ENCODE assay signal across 18 cellular contexts in the genomic region with DNA sequence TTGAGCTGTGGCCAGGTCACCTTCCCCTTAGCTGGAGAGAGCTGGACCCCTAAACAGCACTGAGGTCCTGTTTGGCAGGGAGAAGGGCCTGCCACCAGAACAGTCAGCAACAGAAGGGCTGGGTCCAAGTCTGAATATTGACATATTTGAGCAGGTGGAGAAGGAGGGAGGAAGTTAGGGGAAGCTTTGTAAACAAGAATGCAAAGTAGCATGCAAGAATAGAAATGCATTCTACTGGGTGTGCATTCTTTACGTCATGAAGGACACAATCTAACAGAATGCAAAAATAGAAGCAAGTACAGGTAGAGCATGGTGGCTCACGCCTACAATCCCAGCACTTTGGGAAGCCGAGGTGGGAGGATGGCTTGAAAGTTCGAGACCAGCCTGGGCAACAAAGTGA.
DNase-seq lines count a peak whose midpoint lies in the region; ATAC-seq and TF ChIP-seq lines count a peak whose summit lies in the region.
"Had no signal": no experiment of that assay in that cellular context is flagged by ENCODE, and none has a peak within 500 bp of the region (broad histone marks: within the 10 kb centered on the region; RNA-seq: fewer than 3 reads in every experiment).

No MANE protein-coding gene starts in this region.

- ATAC-seq in GM19463 (IDR thresholded peaks at IDR 0.05; ENCODE audit: unreplicated experiment): no peak
- ATAC-seq in GM18511 (IDR thresholded peaks at IDR 0.05; ENCODE audit: unreplicated experiment): no peak
- ATAC-seq: Right ventricle myocardium inferior had no signal

- no peak for TF ChIP-seq CTCF in colonic mucosa (IDR thresholded peaks at IDR 0.05)

- peak overlapping the region; percentile 52 for H3K9ac ChIP-seq in Karpas-422 (ENCODE audit: low read length)
- H3K9ac ChIP-seq in colonic mucosa (ENCODE audit: low read depth in 2 of 2, low read length in 2 of 2): no peak overlapping the region
- H3K9ac ChIP-seq in mucosa of rectum (ENCODE audit: low read depth in 1 of 2, low read length in 2 of 2): no peak overlapping the region
- H3K9ac ChIP-seq: BLaER1 treated with 17β-estradiol and CSF1 and Interleukin-3, amounts not matched to agents 10 nM and 100 nM had no signal

- H3K79me2 ChIP-seq in Karpas-422 (ENCODE audit: low read length): no peaks in the 10 kb centered on the region

- H3K4me1 ChIP-seq in Karpas-422 (ENCODE audit: low read length): peaks cover 75% of the 10 kb centered on the region
- peaks cover 5% of the 10 kb centered on the region for H3K4me1 ChIP-seq in colonic mucosa
- peaks cover 27 to 30% of the 10 kb centered on the region in 2 donors for H3K4me1 ChIP-seq in mucosa of rectum (ENCODE audit: control insufficient read depth in 2 of 2, insufficient read depth in 2 of 2, low read length in 2 of 2)
- H3K4me1 ChIP-seq: HAP-1 had no signal

- H3K36me3 ChIP-seq in Karpas-422 (ENCODE audit: insufficient read depth, low read length) (no peaks in the 10 kb centered on the region), colonic mucosa (no peaks in the 10 kb centered on the region), mucosa of rectum (ENCODE audit: control insufficient read depth in 2 of 2, insufficient read depth in 2 of 2, low read length in 2 of 2) (no peaks in the 10 kb centered on the region)
- H3K36me3 ChIP-seq: BLaER1 treated with 17β-estradiol and CSF1 and Interleukin-3, amounts not matched to agents 10 nM and 100 nM; HAP-1 had no signal

- H3K27me3 ChIP-seq in Karpas-422 (ENCODE audit: low read length) (no peaks in the 10 kb centered on the region), colonic mucosa (no peaks in the 10 kb centered on the region), mucosa of rectum (ENCODE audit: control insufficient read depth in 2 of 2, insufficient read depth in 2 of 2, low read length in 2 of 2) (no peaks in the 10 kb centered on the region)
- H3K27me3 ChIP-seq: BLaER1 treated with 17β-estradiol and CSF1 and Interleukin-3, amounts not matched to agents 10 nM and 100 nM had no signal

- H2AFZ ChIP-seq in Karpas-422 (ENCODE audit: low read length): peak overlapping the region; percentile 84
- H2AFZ ChIP-seq: PC-9 had no signal

- no peaks in the 10 kb centered on the region for H3K9me3 ChIP-seq in Karpas-422 (ENCODE audit: low read length)
- H3K9me3 ChIP-seq in colonic mucosa: no peaks in the 10 kb centered on the region
- H3K9me3 ChIP-seq in mucosa of rectum (ENCODE audit: control insufficient read depth in 2 of 2, low read length in 2 of 2): no peaks in the 10 kb centered on the region
- H3K9me3 ChIP-seq: BLaER1 treated with 17β-estradiol and CSF1 and Interleukin-3, amounts not matched to agents 10 nM and 100 nM; HAP-1 had no signal

- peak overlapping the region; percentile 92 for H3K27ac ChIP-seq in Karpas-422 (ENCODE audit: low read length)
- peak overlapping the region; percentile 82 for H3K27ac ChIP-seq in colonic mucosa
- peak overlapping the region; percentile 76 to 78 for H3K27ac ChIP-seq in mucosa of rectum (ENCODE audit: low read depth in 2 of 2, low read length in 2 of 2)
- H3K27ac ChIP-seq: BLaER1 treated with 17β-estradiol and CSF1 and Interleukin-3, amounts not matched to agents 10 nM and 100 nM; PC-9 had no signal

- no peaks in the 10 kb centered on the region for H3K9me2 ChIP-seq in Karpas-422 (replicated peaks; ENCODE audit: insufficient read depth, low read length)

- H4K20me1 ChIP-seq in Karpas-422 (ENCODE audit: insufficient read depth, low read depth, low read length): no peaks in the 10 kb centered on the region
- H4K20me1 ChIP-seq: BLaER1 treated with 17β-estradiol and CSF1 and Interleukin-3, amounts not matched to agents 10 nM and 100 nM had no signal

- peak overlapping the region; percentile 25 for H3K4me2 ChIP-seq in Karpas-422 (ENCODE audit: low read depth, low read length, poor library complexity, severe bottlenecking)
- H3K4me2 ChIP-seq: PC-9 had no signal

- no peak overlapping the region for H3K4me3 ChIP-seq in Karpas-422 (ENCODE audit: low read length)
- H3K4me3 ChIP-seq in colonic mucosa: no peak overlapping the region
- H3K4me3 ChIP-seq in mucosa of rectum (ENCODE audit: low read length in 2 of 2): no peak overlapping the region
- H3K4me3 ChIP-seq: BLaER1 treated with 17β-estradiol and CSF1 and Interleukin-3, amounts not matched to agents 10 nM and 100 nM; HAP-1; PC-9 had no signal

- intact Hi-C loops in colonic mucosa (cut with DNase I): loop anchor here (10.0 kb wide), 1 partner anchor 245 kb away; the partner anchor contains the start of gene CD24

- DNase-seq in Karpas-422 (no peak), colonic mucosa (peak; percentile 20), foreskin melanocyte (no peak), AML-193 (lab: John Stamatoyannopoulos, UW) (no peak)
- DNase-seq: DMS 273 treated with DMSO at 0.1 percent for 48 hours; EL; NCI-H146; NCI-H2081 treated with DMSO at 0.1 percent for 48 hours; NCI-H345; NCI-H69; NK-92 treated with Interleukin-12 subunit alpha and Interleukin-12 subunit beta, amount 100 ng/mL, for 24 hours; PC-9 had no signal
